ENCODE assay signal across 11 cellular contexts in the genomic region with DNA sequence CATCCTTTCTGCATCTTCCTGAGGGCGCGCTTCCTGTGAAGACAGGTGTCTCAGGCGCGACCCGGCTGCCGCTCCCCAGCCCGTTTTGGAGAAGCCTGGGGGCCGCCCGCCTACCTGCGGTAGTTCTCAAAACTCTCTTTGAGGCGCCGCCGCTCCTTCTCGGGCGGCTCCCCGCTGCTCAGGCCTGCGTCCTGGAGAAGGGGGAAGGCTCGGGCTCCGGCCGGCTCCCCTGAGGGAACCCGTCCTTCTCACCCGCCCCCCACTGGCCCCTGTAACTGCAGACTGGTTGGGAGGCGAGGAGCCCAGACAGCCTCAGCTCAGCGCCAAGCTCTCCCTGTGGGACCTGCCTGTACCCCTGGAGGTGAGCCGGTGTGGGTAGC. TPM values are rescaled to one million over a fixed set of nuclear protein-coding genes. Genes with fewer than 3 reads are reported as not detected.
A peak's percentile ranks its signal among the peaks of the same experiment; 100 is the strongest.
DNase-seq lines count a peak whose midpoint lies in the region; ATAC-seq, FAIRE-seq and TF ChIP-seq lines count a peak whose summit lies in the region.
"Had no signal": no experiment of that assay in that cellular context is flagged by ENCODE, and none has a peak within 500 bp of the region (broad histone marks: within the 10 kb centered on the region; RNA-seq: fewer than 3 reads in every experiment).

No MANE protein-coding gene starts in this region.

- H4K20me1 ChIP-seq in GM12878 (ENCODE audit: control insufficient read depth, insufficient read depth), result no peaks in the 10 kb centered on the region

- H3K4me2 ChIP-seq in GM12878 (ENCODE audit: control insufficient read depth, insufficient read depth), result peak overlapping the region; percentile 62; the same call in 1 of the 2 replicates

- in situ Hi-C loops in GM12878 (cut with MboI), result no loop called here

- ATAC-seq in GM12878, result no peak

- POLR2A ChIA-PET in GM12878 (lab: Charles Lee), result no interaction called here

- H3K27ac ChIP-seq in GM12878 (ENCODE audit: control insufficient read depth, insufficient read depth), result no peak overlapping the region
- H3K27ac ChIP-seq in adrenal gland, result no peak overlapping the region

- DNase-seq in T-helper 2 cell treated with Interferon-gamma antibody and Interleukin-4, amounts not matched to agents 5 μg/mL and 100 μg/mL, for 36 hours (ENCODE audit: low spot score), result no peak
- DNase-seq in T-helper 2 cell (no peak), NB4 (ENCODE audit: low read depth) (peak; percentile 88), GM12878 (ENCODE audit: low read depth, low spot score) (no peak), progenitor cell of endocrine pancreas (ENCODE audit: low spot score, unreplicated experiment) (no peak), cerebellum (ENCODE audit: low spot score) (no peak), posterior cingulate gyrus (no peak), adrenal gland (no peak)

- H3K4me1 ChIP-seq in GM12878 (ENCODE audit: control insufficient read depth, insufficient read depth, low read length) (peaks cover 10% of the 10 kb centered on the region), adrenal gland (replicated peaks in 1 of 2) (peaks cover 0 to 8% of the 10 kb centered on the region in 2 donors)

- RAD21 ChIA-PET in GM12878 (lab: Charles Lee; ENCODE audit: unreplicated experiment), result interaction anchor here (1.6 kb wide), 1 partner anchor 37 kb away, joined by 6 read pairs; no protein-coding TSS in a partner anchor

- no peak overlapping the region for H2AFZ ChIP-seq in GM12878 (ENCODE audit: control insufficient read depth, low read depth, low read length)

- peak overlapping the region; percentile 40 for H3K4me3 Mint-ChIP-seq in T-helper 2 cell treated with Interferon-gamma antibody and Interleukin-4, amounts not matched to agents 5 μg/mL and 100 μg/mL, for 36 hours
- H3K4me3 Mint-ChIP-seq in progenitor cell of endocrine pancreas (ENCODE audit: low read depth), result peak overlapping the region; percentile 42

- 85% methylated on average over 9 of the region's 25 CpGs for WGBS in GM12878 (ENCODE audit: insufficient coverage, insufficient replicate concordance, low lambda C conversion rate, missing lambda C conversion rate)
- 52 to 56% (median 54%) methylated on average over 18 to 25 of the region's 25 CpGs; no CpG with 5 or more reads in 1 of the 4 donors for WGBS in adrenal gland, 4 donors

- no peaks in the 10 kb centered on the region for H3K79me2 ChIP-seq in GM12878 (ENCODE audit: control insufficient read depth, insufficient read depth, low read length)

- no peak overlapping the region for H3K9ac ChIP-seq in GM12878 (ENCODE audit: control insufficient read depth, insufficient read depth, low read length)

- no peaks in the 10 kb centered on the region for H3K27me3 Mint-ChIP-seq in T-helper 2 cell treated with Interferon-gamma antibody and Interleukin-4, amounts not matched to agents 5 μg/mL and 100 μg/mL, for 36 hours (ENCODE audit: low read depth)
- no peaks in the 10 kb centered on the region for H3K27me3 Mint-ChIP-seq in progenitor cell of endocrine pancreas

- H3K9me3 ChIP-seq in GM12878 (replicated peaks; ENCODE audit: control insufficient read depth, insufficient read depth, low read length) (no peaks in the 10 kb centered on the region; the same call in 2 of the 3 replicates), adrenal gland (replicated peaks in 1 of 3) (no peaks in the 10 kb centered on the region)
- H3K9me3 ChIP-seq: upper lobe of left lung had no signal

- no peak for FAIRE-seq in GM12878 (lab: Jason Lieb, UNC)
- FAIRE-seq: RCC 7860, TTC549 had no signal

- no peak for TF ChIP-seq EP300 in GM12878 (IDR thresholded peaks at IDR 0.05; ENCODE audit: borderline replicate concordance in 1 of 2, control insufficient read depth in 1 of 2, low read depth in 2 of 2, low read length in 2 of 2)

- no peak overlapping the region for H3K27ac Mint-ChIP-seq in T-helper 2 cell treated with Interferon-gamma antibody and Interleukin-4, amounts not matched to agents 5 μg/mL and 100 μg/mL, for 36 hours
- no peak overlapping the region for H3K27ac Mint-ChIP-seq in progenitor cell of endocrine pancreas

- H3K4me3 ChIP-seq in NB4 (ENCODE audit: low read depth, low read length), result peak overlapping the region; percentile 41
- H3K4me3 ChIP-seq in GM12878, result no peak overlapping the region
- H3K4me3 ChIP-seq in adrenal gland, result no peak overlapping the region

- BruUV-seq in GM12878 (replicated peaks; lab: Mats Ljungman, UMichigan), result no TSS peak

- no peaks in the 10 kb centered on the region for H3K27me3 ChIP-seq in GM12878 (replicated peaks in 1 of 2; ENCODE audit: control insufficient read depth in 2 of 2, insufficient read depth in 2 of 2, low read length in 1 of 2)
- H3K27me3 ChIP-seq in adrenal gland, result no peaks in the 10 kb centered on the region
- H3K27me3 ChIP-seq: upper lobe of left lung had no signal

- TF ChIP-seq POLR2A in NB4 (IDR thresholded peaks at IDR 0.05; ENCODE audit: extremely low read depth, insufficient read length), result peak; percentile 10
- no peak for TF ChIP-seq POLR2A in GM12878 (IDR thresholded peaks at IDR 0.05; ENCODE audit: low read depth, low read length)
- no peak for TF ChIP-seq POLR2A in adrenal gland (IDR thresholded peaks at IDR 0.05)

- TF ChIP-seq RAD21 in GM12878 (IDR thresholded peaks at IDR 0.05; ENCODE audit: insufficient read depth, low read depth, low read length), result no peak

- H3K36me3 ChIP-seq in GM12878 (ENCODE audit: control insufficient read depth in 2 of 2, insufficient read depth in 2 of 2, low read length in 1 of 2) (no peaks in the 10 kb centered on the region), adrenal gland (replicated peaks in 1 of 2) (no peaks in the 10 kb centered on the region)

- no peaks in the 10 kb centered on the region for H3K9me3 Mint-ChIP-seq in T-helper 2 cell treated with Interferon-gamma antibody and Interleukin-4, amounts not matched to agents 5 μg/mL and 100 μg/mL, for 36 hours
- no peaks in the 10 kb centered on the region for H3K9me3 Mint-ChIP-seq in progenitor cell of endocrine pancreas (ENCODE audit: low read depth)

- TF ChIP-seq CTCF in NB4 (IDR thresholded peaks at IDR 0.05; ENCODE audit: low read depth, low read length) (no peak), GM12878 (IDR thresholded peaks at IDR 0.05 in 2 of 3, conservative IDR thresholded peaks at IDR 0.05 in 1 of 3; ENCODE audit: control insufficient read depth in 2 of 3, extremely low read depth in 1 of 3, insufficient read depth in 1 of 3, low read depth in 3 of 3, low read length in 3 of 3) (no peak), progenitor cell of endocrine pancreas (IDR thresholded peaks at IDR 0.05; ENCODE audit: unreplicated experiment) (no peak), adrenal gland (IDR thresholded peaks at IDR 0.05) (no peak)

- CTCF ChIA-PET in GM12878 (lab: Yijun Ruan, JAX), result interaction anchor here (1.3 to 1.6 kb wide), 2 partner anchors 74 to 79 kb away, joined by 3 to 5 read pairs; no protein-coding TSS in a partner anchor

- H3K4me1 Mint-ChIP-seq in T-helper 2 cell treated with Interferon-gamma antibody and Interleukin-4, amounts not matched to agents 5 μg/mL and 100 μg/mL, for 36 hours (ENCODE audit: low read depth), result peaks cover 5% of the 10 kb centered on the region
- H3K4me1 Mint-ChIP-seq in progenitor cell of endocrine pancreas (ENCODE audit: low read depth), result no peaks in the 10 kb centered on the region

- intact Hi-C loops in GM12878 (cut with micrococcal nuclease; ENCODE audit: unreplicated experiment) (no loop called here), posterior cingulate gyrus (cut with DNase I) (loop anchor here (5.0 kb wide), 1 partner anchor 52 kb away; no protein-coding TSS in a partner anchor), adrenal gland (cut with DNase I) (no loop called here)

- SMC1A ChIA-PET in GM12878 (lab: Charles Lee; ENCODE audit: uncharacterized antibody, unreplicated experiment), result no interaction called here

- H3K36me3 Mint-ChIP-seq in T-helper 2 cell treated with Interferon-gamma antibody and Interleukin-4, amounts not matched to agents 5 μg/mL and 100 μg/mL, for 36 hours (ENCODE audit: low read depth), result no peaks in the 10 kb centered on the region
- no peaks in the 10 kb centered on the region for H3K36me3 Mint-ChIP-seq in progenitor cell of endocrine pancreas (ENCODE audit: insufficient read depth)

RNA-seq across cellular contexts. Expression of a gene that starts 0.8 kb away (rescaled TPM):
- 3.0 and 4.6 TPM in 2 replicates for total RNA-seq in GM12878 (2013; cell fraction: nucleolus; rRNA removed)
- total RNA-seq in GM12878 (2014; rRNA removed), result 18.1 and 29.7 TPM in 2 replicates
- 4.6 and 4.8 TPM in 2 replicates for total RNA-seq in GM12878 (2014; rRNA removed; fragmentation: Illumina TruSeq; extraction: Trizol)
- total RNA-seq in GM12878 (2021), result 23.5 and 26.1 TPM in 2 replicates
- 3.2 TPM for polyA plus RNA-seq in GM12878 (2011; ENCODE audit: low read depth)
- 1.2 and 3.8 TPM in 2 replicates for polyA plus RNA-seq in GM12878 (2011; rRNA removed)
- 5.9 and 8.6 TPM in 2 replicates for polyA plus RNA-seq in GM12878 (2011; cell fraction: cytosol; rRNA removed)
- 6.3 and 9.4 TPM in 2 replicates for polyA plus RNA-seq in GM12878 (2011; cell fraction: nucleus; rRNA removed)
- 7.6 and 11.2 TPM in 2 replicates for polyA plus RNA-seq in GM12878 (2012)
- 0.66 TPM in 1 of 2 replicates, not detected in the other for polyA plus RNA-seq in GM12878 (2014; fragmentation: Illumina TruSeq; extraction: Trizol)
- polyA plus RNA-seq in GM12878 (2014; fragmentation: Nextera tagmentation; extraction: Ambion mirVana), result 1 to 10 TPM in 1 of 2 experiments, not detected in 1; 1.5 TPM
- polyA plus RNA-seq in GM12878 (2014; rRNA removed), result 23.8 and 26.3 TPM in 2 replicates
- 10 to 100 TPM; 14.7 to 25.8 TPM for polyA plus RNA-seq in GM12878 (2016; fragmentation: Nextera tagmentation; extraction: Ambion mirVana)
- polyA minus RNA-seq in GM12878 (2011; rRNA and poly(A)+ RNA removed), result 0.29 and 0.82 TPM in 2 replicates
- 1.2 and 3.7 TPM in 2 replicates for polyA minus RNA-seq in GM12878 (2011; cell fraction: cytosol; rRNA and poly(A)+ RNA removed)
- 3.3 and 7.7 TPM in 2 replicates for polyA minus RNA-seq in GM12878 (2011; cell fraction: nucleus; rRNA and poly(A)+ RNA removed)
- 16.2 and 18.4 TPM in 2 replicates for total RNA-seq in progenitor cell of endocrine pancreas
- 6.5 TPM for total RNA-seq in cerebellum
- total RNA-seq in adrenal gland, result 10 to 100 TPM; 12.1 to 28.9 (median 18.3) TPM
- 10 to 100 TPM in 2 of 3 donors, 1 to 10 TPM in 1; 3.1 to 20.5 (median 14.7) TPM for polyA plus RNA-seq in adrenal gland

RNA-seq across cellular contexts. Expression of a gene that starts 9.1 kb away (rescaled TPM):
- total RNA-seq in GM12878 (2013; cell fraction: nucleolus; rRNA removed), result 35.2 and 40.5 TPM in 2 replicates
- total RNA-seq in GM12878 (2014; rRNA removed) (1.9 and 2.2 TPM in 2 replicates), GM12878 (2014; rRNA removed; fragmentation: Illumina TruSeq; extraction: Trizol) (0.55 and 0.58 TPM in 2 replicates), GM12878 (2021) (2.4 and 2.6 TPM in 2 replicates), progenitor cell of endocrine pancreas (1.6 and 2.0 TPM in 2 replicates), cerebellum (1.9 TPM), adrenal gland (1 to 10 TPM; 1.1 to 5.8 (median 4.0) TPM)
- polyA plus RNA-seq in GM12878 (2011; ENCODE audit: low read depth), result 0.59 TPM
- polyA plus RNA-seq in GM12878 (2011; rRNA removed) (1.9 and 4.9 TPM in 2 replicates), GM12878 (2014; fragmentation: Illumina TruSeq; extraction: Trizol) (0.34 TPM in 1 of 2 replicates, not detected in the other), GM12878 (2014; fragmentation: Nextera tagmentation; extraction: Ambion mirVana) (under 1 TPM in 1 of 2 experiments, not detected in 1; 0.11 TPM), GM12878 (2014; rRNA removed) (1.6 and 2.1 TPM in 2 replicates), GM12878 (2016; fragmentation: Nextera tagmentation; extraction: Ambion mirVana) (1 to 10 TPM; 1.8 to 2.2 TPM), adrenal gland (10 to 100 TPM in 1 of 3 donors, 1 to 10 TPM in 1, under 1 TPM in 1; 0.35 to 10.6 (median 5.7) TPM)
- 5.3 and 9.1 TPM in 2 replicates for polyA plus RNA-seq in GM12878 (2011; cell fraction: cytosol; rRNA removed)
- polyA plus RNA-seq in GM12878 (2011; cell fraction: nucleus; rRNA removed), result 80.5 and 97.8 TPM in 2 replicates
- 2.7 and 2.9 TPM in 2 replicates for polyA plus RNA-seq in GM12878 (2012)
- polyA minus RNA-seq in GM12878 (2011; rRNA and poly(A)+ RNA removed), result 3.6 and 6.7 TPM in 2 replicates
- polyA minus RNA-seq in GM12878 (2011; cell fraction: cytosol; rRNA and poly(A)+ RNA removed), result 2.4 and 2.8 TPM in 2 replicates
- polyA minus RNA-seq in GM12878 (2011; cell fraction: nucleus; rRNA and poly(A)+ RNA removed), result 10.4 and 18.9 TPM in 2 replicates

RNA-seq across cellular contexts. Expression of a gene that starts 35.6 kb away (rescaled TPM):
- total RNA-seq in GM12878 (2013; cell fraction: nucleolus; rRNA removed), result 20.6 and 25.5 TPM in 2 replicates
- 7.7 and 8.8 TPM in 2 replicates for total RNA-seq in GM12878 (2014; rRNA removed)
- total RNA-seq in GM12878 (2014; rRNA removed; fragmentation: Illumina TruSeq; extraction: Trizol), result 5.1 and 5.2 TPM in 2 replicates
- total RNA-seq in GM12878 (2021), result 16.4 and 19.8 TPM in 2 replicates
- 3.1 TPM for polyA plus RNA-seq in GM12878 (2011; ENCODE audit: low read depth)
- 2.4 and 3.5 TPM in 2 replicates for polyA plus RNA-seq in GM12878 (2011; rRNA removed)
- 3.4 and 5.5 TPM in 2 replicates for polyA plus RNA-seq in GM12878 (2011; cell fraction: cytosol; rRNA removed)
- 21.4 and 37.3 TPM in 2 replicates for polyA plus RNA-seq in GM12878 (2011; cell fraction: nucleus; rRNA removed)
- 8.0 and 10.3 TPM in 2 replicates for polyA plus RNA-seq in GM12878 (2012)
- polyA plus RNA-seq in GM12878 (2014; fragmentation: Illumina TruSeq; extraction: Trizol), result 7.1 and 8.7 TPM in 2 replicates
- under 1 TPM; 0.42 to 0.43 TPM for polyA plus RNA-seq in GM12878 (2014; fragmentation: Nextera tagmentation; extraction: Ambion mirVana)
- 16.9 and 18.1 TPM in 2 replicates for polyA plus RNA-seq in GM12878 (2014; rRNA removed)
- polyA plus RNA-seq in GM12878 (2016; fragmentation: Nextera tagmentation; extraction: Ambion mirVana), result 1 to 10 TPM; 6.8 to 7.2 TPM
- 2.6 and 3.9 TPM in 2 replicates for polyA minus RNA-seq in GM12878 (2011; rRNA and poly(A)+ RNA removed)
- polyA minus RNA-seq in GM12878 (2011; cell fraction: cytosol; rRNA and poly(A)+ RNA removed), result 2.4 and 2.7 TPM in 2 replicates
- 4.5 and 7.1 TPM in 2 replicates for polyA minus RNA-seq in GM12878 (2011; cell fraction: nucleus; rRNA and poly(A)+ RNA removed)
- 22.3 and 23.7 TPM in 2 replicates for total RNA-seq in progenitor cell of endocrine pancreas
- 6.3 TPM for total RNA-seq in cerebellum
- total RNA-seq in adrenal gland, result 10 to 100 TPM in 1 of 8 donors, 1 to 10 TPM in 7; 3.3 to 10.6 (median 5.6) TPM
- polyA plus RNA-seq in adrenal gland, result 10 to 100 TPM in 1 of 3 donors, 1 to 10 TPM in 2; 3.4 to 20.1 (median 8.3) TPM

RNA-seq across cellular contexts. Expression of a gene that starts 37.0 kb away (rescaled TPM):
- total RNA-seq in GM12878 (2013; cell fraction: nucleolus; rRNA removed), result 0.98 and 1.7 TPM in 2 replicates
- not detected in 2 replicates for total RNA-seq in GM12878 (2014; rRNA removed)
- total RNA-seq in GM12878 (2014; rRNA removed; fragmentation: Illumina TruSeq; extraction: Trizol), result not detected in 2 replicates
- 0.10 TPM in 1 of 2 replicates, not detected in the other for total RNA-seq in GM12878 (2021)
- polyA plus RNA-seq in GM12878 (2011; ENCODE audit: low read depth), result not detected
- polyA plus RNA-seq in GM12878 (2011; rRNA removed), result 0.04 and 0.10 TPM in 2 replicates
- 0.12 and 0.15 TPM in 2 replicates for polyA plus RNA-seq in GM12878 (2011; cell fraction: cytosol; rRNA removed)
- 0.61 and 1.2 TPM in 2 replicates for polyA plus RNA-seq in GM12878 (2011; cell fraction: nucleus; rRNA removed)
- polyA plus RNA-seq in GM12878 (2012), result 0.14 and 0.19 TPM in 2 replicates
- polyA plus RNA-seq in GM12878 (2014; fragmentation: Illumina TruSeq; extraction: Trizol), result not detected in 2 replicates
- polyA plus RNA-seq in GM12878 (2014; fragmentation: Nextera tagmentation; extraction: Ambion mirVana), result not detected
- 0.04 TPM in 2 replicates for polyA plus RNA-seq in GM12878 (2014; rRNA removed)
- polyA plus RNA-seq in GM12878 (2016; fragmentation: Nextera tagmentation; extraction: Ambion mirVana), result not detected
- 0.10 TPM in 1 of 2 replicates, not detected in the other for polyA minus RNA-seq in GM12878 (2011; rRNA and poly(A)+ RNA removed)
- 0.67 TPM in 1 of 2 replicates, not detected in the other for polyA minus RNA-seq in GM12878 (2011; cell fraction: cytosol; rRNA and poly(A)+ RNA removed)
- 0.29 and 0.48 TPM in 2 replicates for polyA minus RNA-seq in GM12878 (2011; cell fraction: nucleus; rRNA and poly(A)+ RNA removed)
- 79.2 and 82.2 TPM in 2 replicates for total RNA-seq in progenitor cell of endocrine pancreas
- total RNA-seq in cerebellum, result 48.0 TPM
- total RNA-seq in adrenal gland, result 10 to 100 TPM in 7 of 8 donors, 1 to 10 TPM in 1; 9.9 to 50.4 (median 17.2) TPM
- polyA plus RNA-seq in adrenal gland, result 10 to 100 TPM in 2 of 3 donors, 1 to 10 TPM in 1; 2.9 to 48.9 (median 31.5) TPM

RNA-seq across cellular contexts. Expression of a gene that starts 46.1 kb away (rescaled TPM):
- total RNA-seq in GM12878 (2013; cell fraction: nucleolus; rRNA removed), result 55.0 and 60.4 TPM in 2 replicates
- total RNA-seq in GM12878 (2014; rRNA removed), result 58.4 and 61.2 TPM in 2 replicates
- 35.5 and 38.4 TPM in 2 replicates for total RNA-seq in GM12878 (2014; rRNA removed; fragmentation: Illumina TruSeq; extraction: Trizol)
- 75.4 and 81.7 TPM in 2 replicates for total RNA-seq in GM12878 (2021)
- polyA plus RNA-seq in GM12878 (2011; ENCODE audit: low read depth), result 17.1 TPM
- polyA plus RNA-seq in GM12878 (2011; rRNA removed), result 47.7 and 55.4 TPM in 2 replicates
- polyA plus RNA-seq in GM12878 (2011; cell fraction: cytosol; rRNA removed), result 41.9 and 53.8 TPM in 2 replicates
- polyA plus RNA-seq in GM12878 (2011; cell fraction: nucleus; rRNA removed), result 296 and 320 TPM in 2 replicates
- 32.2 and 42.4 TPM in 2 replicates for polyA plus RNA-seq in GM12878 (2012)
- polyA plus RNA-seq in GM12878 (2014; fragmentation: Illumina TruSeq; extraction: Trizol), result 19.0 and 43.7 TPM in 2 replicates
- 10 to 100 TPM in 1 of 2 experiments, 1 to 10 TPM in 1; 8.2 to 20.4 TPM for polyA plus RNA-seq in GM12878 (2014; fragmentation: Nextera tagmentation; extraction: Ambion mirVana)
- 96.4 and 105 TPM in 2 replicates for polyA plus RNA-seq in GM12878 (2014; rRNA removed)
- polyA plus RNA-seq in GM12878 (2016; fragmentation: Nextera tagmentation; extraction: Ambion mirVana), result 10 to 100 TPM; 10.5 to 14.9 TPM
- 15.0 and 45.6 TPM in 2 replicates for polyA minus RNA-seq in GM12878 (2011; rRNA and poly(A)+ RNA removed)
- 24.7 and 29.1 TPM in 2 replicates for polyA minus RNA-seq in GM12878 (2011; cell fraction: cytosol; rRNA and poly(A)+ RNA removed)
- 50.2 and 69.5 TPM in 2 replicates for polyA minus RNA-seq in GM12878 (2011; cell fraction: nucleus; rRNA and poly(A)+ RNA removed)
- 68.3 and 70.9 TPM in 2 replicates for total RNA-seq in progenitor cell of endocrine pancreas
- total RNA-seq in cerebellum, result 18.3 TPM
- 10 to 100 TPM; 13.3 to 48.1 (median 34.1) TPM for total RNA-seq in adrenal gland
- 10 to 100 TPM; 21.5 to 48.4 (median 35.6) TPM for polyA plus RNA-seq in adrenal gland
